Comparison of ENCODE assay signal across 1 cellular context in the genomic region with DNA sequence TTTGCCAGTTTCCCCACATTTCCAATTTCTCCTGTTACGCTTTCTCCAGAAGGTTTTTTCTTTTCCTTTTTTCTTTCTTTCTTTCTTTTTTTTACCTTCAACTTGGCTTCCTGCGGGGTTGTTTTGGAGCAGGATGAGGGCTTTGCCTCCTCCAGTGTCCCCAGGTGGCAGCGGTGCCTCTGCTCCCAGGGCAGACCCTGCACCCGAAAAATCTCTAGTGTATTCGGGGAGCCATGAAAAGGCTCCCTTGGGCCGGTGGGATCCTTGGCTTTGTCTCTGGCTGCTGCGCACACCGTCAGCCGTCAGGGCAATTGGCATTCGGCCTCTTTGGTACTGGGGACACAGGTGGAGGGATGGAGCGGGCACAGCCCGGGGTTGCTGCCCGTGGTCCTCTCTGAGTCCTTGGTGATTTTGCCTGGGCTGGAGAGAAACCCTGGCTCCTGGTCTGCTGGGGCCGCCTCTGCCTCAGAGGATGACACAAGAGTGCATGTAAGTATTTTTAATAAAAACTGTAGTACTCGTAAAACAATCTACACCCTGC.
TF ChIP-seq lines count a peak whose summit lies in the region.

No MANE protein-coding gene starts in this region.

TF ChIP-seq in K562, 482 proteins besides CTCF, POLR2A, EP300 and RAD21:
- peak; percentile 88 for TF ChIP-seq ZNF512 (tag; IDR thresholded peaks at IDR 0.05)
- TF ChIP-seq, protein P1, sequence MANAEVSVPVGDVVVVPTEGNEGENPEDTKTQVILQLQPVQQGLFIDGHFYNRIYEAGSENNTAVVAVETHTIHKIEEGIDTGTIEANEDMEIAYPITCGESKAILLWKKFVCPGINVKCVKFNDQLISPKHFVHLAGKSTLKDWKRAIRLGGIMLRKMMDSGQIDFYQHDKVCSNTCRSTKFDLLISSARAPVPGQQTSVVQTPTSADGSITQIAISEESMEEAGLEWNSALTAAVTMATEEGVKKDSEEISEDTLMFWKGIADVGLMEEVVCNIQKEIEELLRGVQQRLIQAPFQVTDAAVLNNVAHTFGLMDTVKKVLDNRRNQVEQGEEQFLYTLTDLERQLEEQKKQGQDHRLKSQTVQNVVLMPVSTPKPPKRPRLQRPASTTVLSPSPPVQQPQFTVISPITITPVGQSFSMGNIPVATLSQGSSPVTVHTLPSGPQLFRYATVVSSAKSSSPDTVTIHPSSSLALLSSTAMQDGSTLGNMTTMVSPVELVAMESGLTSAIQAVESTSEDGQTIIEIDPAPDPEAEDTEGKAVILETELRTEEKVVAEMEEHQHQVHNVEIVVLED (CRISPR knock-in tag; IDR thresholded peaks at IDR 0.05), result no peak
- TF ChIP-seq NRF1 (conservative IDR thresholded peaks at IDR 0.05 in 1 of 2, IDR thresholded peaks at IDR 0.05 in 1 of 2), result 0 out of 4 replicates have a peak, but pooled peaks of 1 of the 2 experiments have one; percentile 71
- no peak for TF ChIP-seq NKRF (IDR thresholded peaks at IDR 0.05; ENCODE audit: borderline replicate concordance)
- TF ChIP-seq USF1 (CRISPR knock-in tag; IDR thresholded peaks at IDR 0.05), result no peak
- TF ChIP-seq, protein P2, sequence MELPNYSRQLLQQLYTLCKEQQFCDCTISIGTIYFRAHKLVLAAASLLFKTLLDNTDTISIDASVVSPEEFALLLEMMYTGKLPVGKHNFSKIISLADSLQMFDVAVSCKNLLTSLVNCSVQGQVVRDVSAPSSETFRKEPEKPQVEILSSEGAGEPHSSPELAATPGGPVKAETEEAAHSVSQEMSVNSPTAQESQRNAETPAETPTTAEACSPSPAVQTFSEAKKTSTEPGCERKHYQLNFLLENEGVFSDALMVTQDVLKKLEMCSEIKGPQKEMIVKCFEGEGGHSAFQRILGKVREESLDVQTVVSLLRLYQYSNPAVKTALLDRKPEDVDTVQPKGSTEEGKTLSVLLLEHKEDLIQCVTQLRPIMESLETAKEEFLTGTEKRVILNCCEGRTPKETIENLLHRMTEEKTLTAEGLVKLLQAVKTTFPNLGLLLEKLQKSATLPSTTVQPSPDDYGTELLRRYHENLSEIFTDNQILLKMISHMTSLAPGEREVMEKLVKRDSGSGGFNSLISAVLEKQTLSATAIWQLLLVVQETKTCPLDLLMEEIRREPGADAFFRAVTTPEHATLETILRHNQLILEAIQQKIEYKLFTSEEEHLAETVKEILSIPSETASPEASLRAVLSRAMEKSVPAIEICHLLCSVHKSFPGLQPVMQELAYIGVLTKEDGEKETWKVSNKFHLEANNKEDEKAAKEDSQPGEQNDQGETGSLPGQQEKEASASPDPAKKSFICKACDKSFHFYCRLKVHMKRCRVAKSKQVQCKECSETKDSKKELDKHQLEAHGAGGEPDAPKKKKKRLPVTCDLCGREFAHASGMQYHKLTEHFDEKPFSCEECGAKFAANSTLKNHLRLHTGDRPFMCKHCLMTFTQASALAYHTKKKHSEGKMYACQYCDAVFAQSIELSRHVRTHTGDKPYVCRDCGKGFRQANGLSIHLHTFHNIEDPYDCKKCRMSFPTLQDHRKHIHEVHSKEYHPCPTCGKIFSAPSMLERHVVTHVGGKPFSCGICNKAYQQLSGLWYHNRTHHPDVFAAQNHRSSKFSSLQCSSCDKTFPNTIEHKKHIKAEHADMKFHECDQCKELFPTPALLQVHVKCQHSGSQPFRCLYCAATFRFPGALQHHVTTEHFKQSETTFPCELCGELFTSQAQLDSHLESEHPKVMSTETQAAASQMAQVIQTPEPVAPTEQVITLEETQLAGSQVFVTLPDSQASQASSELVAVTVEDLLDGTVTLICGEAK (IDR thresholded peaks at IDR 0.05), result peak; percentile 56; the same call in 1 of the 2 replicates
- TF ChIP-seq, protein P2 (CRISPR knock-in tag; IDR thresholded peaks at IDR 0.05), result no peak
TF ChIP-seq in K562: peak in this region for 3.
